ENCODE assay signal across 8 cellular contexts in genomic region chr1:11337536-11338350, GRCh38.
DNase-seq lines count a peak whose midpoint lies in the region; ATAC-seq, FAIRE-seq and TF ChIP-seq lines count a peak whose summit lies in the region.

No MANE protein-coding gene starts in this region.

- no peak overlapping the region for H3K27ac ChIP-seq in A549
- H3K27ac ChIP-seq in neural cell (ENCODE audit: low read length), result peak overlapping the region; percentile 43
- no peak overlapping the region for H3K27ac ChIP-seq in tibial nerve

- TF ChIP-seq CTCF in A549 (IDR thresholded peaks at IDR 0.05) (peak; percentile 70), neural cell (IDR thresholded peaks at IDR 0.05; ENCODE audit: poor library complexity, severe bottlenecking) (peak; percentile 71), tibial nerve (IDR thresholded peaks at IDR 0.05) (peak; percentile 21 to 44 (median 38))

- H3K27me3 ChIP-seq in neural cell (ENCODE audit: insufficient read depth, low read depth, low read length), result no peaks in the 10 kb centered on the region
- H3K27me3 ChIP-seq in tibial nerve, result peaks cover 0 to 67% of the 10 kb centered on the region in 2 donors

- TF ChIP-seq RAD21 in A549 (conservative IDR thresholded peaks at IDR 0.05 in 1 of 2, IDR thresholded peaks at IDR 0.05 in 1 of 2), result peak; percentile 35 to 38; a peak in 4 of 5 replicates
- peak; percentile 64 for TF ChIP-seq RAD21 in neural cell (conservative IDR thresholded peaks at IDR 0.05)

- no peaks in the 10 kb centered on the region for H3K79me2 ChIP-seq in neural cell (replicated peaks; ENCODE audit: insufficient read depth, low read length)

- H2AFZ ChIP-seq in neural cell (ENCODE audit: low read depth, low read length), result no peak overlapping the region

- CTCF ChIA-PET in A549 (lab: Yijun Ruan, JAX), result interaction anchor here (0.6 to 1.2 kb wide), 7 partner anchors 8 to 308 kb away, joined by 3 to 8 read pairs (median 3); no protein-coding TSS in a partner anchor

- no peak overlapping the region for H3K4me3 ChIP-seq in A549
- no peak overlapping the region for H3K4me3 ChIP-seq in neural cell (ENCODE audit: low read length)
- H3K4me3 ChIP-seq in tibial nerve, result no peak overlapping the region

- no peaks in the 10 kb centered on the region for H4K20me1 ChIP-seq in neural cell (ENCODE audit: insufficient read depth)

- DNase-seq in A549 (ENCODE audit: low read depth in 1 of 2, low spot score in 1 of 2), result peak; percentile 40 to 53
- DNase-seq in GM19238 (ENCODE audit: insufficient read length, low spot score), result peak; percentile 71
- peak; percentile 87 for DNase-seq in NCI-H510A (lab: John Stamatoyannopoulos, UW)
- DNase-seq in activated CD4-positive, alpha-beta T cell treated with anti-CD3 and anti-CD28 coated beads for 48 hours, result peak; percentile 83
- peak; percentile 83 for DNase-seq in ecto neural progenitor cell (ENCODE audit: low spot score)
- peak in 1 of 2 donors; percentile 14 for DNase-seq in tibial nerve (ENCODE audit: low spot score in 2 of 2)

- TF ChIP-seq EP300 in A549 (IDR thresholded peaks at IDR 0.05) (no peak), neural cell (conservative IDR thresholded peaks at IDR 0.05; ENCODE audit: poor library complexity, severe bottlenecking) (no peak), tibial nerve (IDR thresholded peaks at IDR 0.05) (no peak)

- H3K4me1 ChIP-seq in A549, result no peaks in the 10 kb centered on the region
- peaks cover 0 to 15% (median 0%) of the 10 kb centered on the region in 4 donors for H3K4me1 ChIP-seq in tibial nerve

- no peak for FAIRE-seq in A549 (lab: Jason Lieb, UNC)

- no peaks in the 10 kb centered on the region for H3F3A ChIP-seq in neural cell (ENCODE audit: insufficient read depth, low read length, poor library complexity, severe bottlenecking)

- POLR2A ChIA-PET in A549 (lab: Yijun Ruan, JAX), result no interaction called here

- 45% methylated on average over 16 of the region's 19 CpGs for WGBS in A549 (ENCODE audit: missing lambda C conversion rate)
- WGBS in tibial nerve, 2 donors, result 31 to 37% methylated on average over 18 to 19 of the region's 19 CpGs

- no peaks in the 10 kb centered on the region for H3K9me2 ChIP-seq in neural cell (ENCODE audit: insufficient read depth, low read length)

- H3K9ac ChIP-seq in neural cell (ENCODE audit: low read length), result peak overlapping the region; percentile 30

- no peaks in the 10 kb centered on the region for H3K36me3 ChIP-seq in neural cell (ENCODE audit: insufficient read depth, low read length)
- no peaks in the 10 kb centered on the region for H3K36me3 ChIP-seq in tibial nerve

- H3K9me3 ChIP-seq in A549 (no peaks in the 10 kb centered on the region), neural cell (ENCODE audit: low read length) (no peaks in the 10 kb centered on the region), tibial nerve (no peaks in the 10 kb centered on the region)

- TF ChIP-seq POLR2A in A549 (IDR thresholded peaks at IDR 0.05; ENCODE audit: low read length) (no peak), tibial nerve (IDR thresholded peaks at IDR 0.05) (no peak)

- peak; percentile 77 to 90; a peak in 5 of 6 replicates for ATAC-seq in A549
- ATAC-seq in HG02571 (IDR thresholded peaks at IDR 0.05; ENCODE audit: unreplicated experiment), result no peak

- no peak overlapping the region for H3K4me2 ChIP-seq in A549
- no peak overlapping the region for H3K4me2 ChIP-seq in neural cell (ENCODE audit: low read length)

TF ChIP-seq in A549, 52 proteins besides CTCF, POLR2A, EP300 and RAD21:
- peak; percentile 59 for TF ChIP-seq SMC3 (IDR thresholded peaks at IDR 0.05)
- no peak for TF ChIP-seq CEBPB (IDR thresholded peaks at IDR 0.05)

TF ChIP-seq in neural cell, 6 proteins besides CTCF, POLR2A, EP300 and RAD21:
- TF ChIP-seq MXI1 (conservative IDR thresholded peaks at IDR 0.05; ENCODE audit: poor library complexity, severe bottlenecking) (no peak), SMC3 (conservative IDR thresholded peaks at IDR 0.05; ENCODE audit: poor library complexity) (peak; percentile 74), POLR2AphosphoS5 (IDR thresholded peaks at IDR 0.05) (no peak), REST (IDR thresholded peaks at IDR 0.05; ENCODE audit: borderline replicate concordance) (no peak)
